In the genomic region with DNA sequence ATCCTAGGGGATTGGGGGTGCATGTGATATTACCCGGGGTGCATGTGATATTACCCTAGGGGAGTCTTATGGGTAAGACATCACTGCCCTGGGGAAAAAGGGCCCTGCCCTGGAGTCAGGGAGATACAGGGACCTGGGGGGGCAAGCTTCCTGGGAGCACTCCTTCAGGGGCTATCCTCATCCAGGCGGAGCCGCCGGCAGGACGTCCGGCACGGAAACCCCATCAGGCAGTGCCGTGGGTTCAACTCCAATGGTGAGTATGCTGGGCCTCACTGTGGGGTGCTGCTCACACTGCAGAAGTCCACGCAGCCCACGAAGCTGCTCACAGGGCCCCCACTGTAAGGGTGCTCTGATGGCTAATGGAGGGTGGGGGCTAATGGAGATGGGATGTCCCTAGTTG, we compare ENCODE assay signal across 30 cellular contexts. TPM values are rescaled to one million over a fixed set of nuclear protein-coding genes. Genes with fewer than 3 reads are reported as not detected.
A peak's percentile ranks its signal among the peaks of the same experiment; 100 is the strongest.
DNase-seq lines count a peak whose midpoint lies in the region; ATAC-seq, FAIRE-seq and TF ChIP-seq lines count a peak whose summit lies in the region.
"Had no signal": no experiment of that assay in that cellular context is flagged by ENCODE, and none has a peak within 500 bp of the region (broad histone marks: within the 10 kb centered on the region; RNA-seq: fewer than 3 reads in every experiment).

No MANE protein-coding gene starts in this region.

- no peak for FAIRE-seq in HepG2 (lab: Jason Lieb, UNC)
- FAIRE-seq: A204.1, GM12878, GM12892, GM18507 had no signal

- H3K27me3 ChIP-seq in HepG2 (ENCODE audit: control insufficient read depth in 1 of 2, insufficient read depth in 2 of 2, low read length in 2 of 2) (no peaks in the 10 kb centered on the region), right lobe of liver (no peaks in the 10 kb centered on the region)
- H3K27me3 ChIP-seq: BE2C, BLaER1 had no signal

- peak overlapping the region; percentile 80 for H3K27ac Mint-ChIP-seq in nephron progenitor cell
- H3K27ac Mint-ChIP-seq: CD14-positive monocyte; CD4-positive, alpha-beta memory T cell; CD4-positive, CD25-positive, alpha-beta regulatory T cell; CD8-positive, alpha-beta memory T cell had no signal

- no peak overlapping the region for H3K4me2 ChIP-seq in HepG2 (ENCODE audit: low read depth, low read length)
- H3K4me2 ChIP-seq: BLaER1 had no signal

- no peak for TF ChIP-seq CTCF in HepG2 (CRISPR knock-in tag; IDR thresholded peaks at IDR 0.05)
- no peak for TF ChIP-seq CTCF in right lobe of liver (IDR thresholded peaks at IDR 0.05)
- TF ChIP-seq CTCF in nephron progenitor cell (IDR thresholded peaks at IDR 0.05), result no peak

- H3K27me3 Mint-ChIP-seq in nephron progenitor cell (ENCODE audit: low read depth, poor library complexity), result no peaks in the 10 kb centered on the region

- WGBS in HepG2 (ENCODE audit: low lambda C conversion rate), result 100% methylated on average over 3 of the region's 10 CpGs
- no CpG with 5 or more reads among the region's 10 CpGs for WGBS in right lobe of liver (ENCODE audit: insufficient coverage, low coverage, low lambda C conversion rate, missing lambda C conversion rate)

- H3K4me3 ChIP-seq in HepG2 (replicated peaks in 1 of 3; ENCODE audit: insufficient read depth in 1 of 3, low read depth in 2 of 3, low read length in 3 of 3) (no peak overlapping the region), right lobe of liver (no peak overlapping the region)
- H3K4me3 ChIP-seq: BLaER1, GM12878 had no signal

- peaks cover 0 to 9% of the 10 kb centered on the region in 2 experiments; a peak in 2 of 5 replicates for H3K36me3 ChIP-seq in HepG2 (replicated peaks in 1 of 2; ENCODE audit: control insufficient read depth in 1 of 2, insufficient read depth in 2 of 2, low read length in 2 of 2)
- no peaks in the 10 kb centered on the region for H3K36me3 ChIP-seq in right lobe of liver
- H3K36me3 ChIP-seq: BE2C had no signal

- peaks cover 11% of the 10 kb centered on the region; the same call in 1 of the 2 replicates for H3K4me1 ChIP-seq in HepG2 (ENCODE audit: insufficient read depth, low read length)
- peaks cover 0 to 12% (median 3%) of the 10 kb centered on the region in 4 donors for H3K4me1 ChIP-seq in right lobe of liver
- H3K4me1 ChIP-seq: BE2C had no signal

- POLR2A ChIA-PET in HepG2 (lab: Yijun Ruan, JAX), result interaction anchor here (1.2 kb wide), 1 partner anchor 14 kb away, joined by 4 read pairs; no protein-coding TSS in a partner anchor

- H3K9me3 Mint-ChIP-seq in nephron progenitor cell, result no peaks in the 10 kb centered on the region
- H3K9me3 Mint-ChIP-seq: CD4-positive, alpha-beta memory T cell; CD8-positive, alpha-beta memory T cell had no signal

- no peak for TF ChIP-seq POLR2A in HepG2 (IDR thresholded peaks at IDR 0.05; ENCODE audit: insufficient read depth in 1 of 2, low read depth in 2 of 2, low read length in 2 of 2)
- no peak for TF ChIP-seq POLR2A in right lobe of liver (IDR thresholded peaks at IDR 0.05)

- H3K27ac ChIP-seq in HepG2 (ENCODE audit: extremely low read length, insufficient read depth, low read length), result no peak overlapping the region
- no peak overlapping the region for H3K27ac ChIP-seq in right lobe of liver
- H3K27ac ChIP-seq: BLaER1 had no signal

- no peaks in the 10 kb centered on the region for H4K20me1 ChIP-seq in HepG2 (ENCODE audit: insufficient read depth, low read length)

- no peak overlapping the region for H3K9ac ChIP-seq in HepG2 (ENCODE audit: insufficient read depth, low read depth, low read length)
- H3K9ac ChIP-seq: BLaER1 had no signal

- no peaks in the 10 kb centered on the region for H3K79me2 ChIP-seq in HepG2 (ENCODE audit: insufficient read depth, low read length)

- H3K4me3 Mint-ChIP-seq in nephron progenitor cell, result no peak overlapping the region
- H3K4me3 Mint-ChIP-seq: CD14-positive monocyte; CD4-positive, alpha-beta memory T cell; CD4-positive, CD25-positive, alpha-beta regulatory T cell; CD8-positive, alpha-beta memory T cell had no signal

- no peak for ATAC-seq in HepG2
- no peak for ATAC-seq in right lobe of liver
- ATAC-seq in HG03025 (IDR thresholded peaks at IDR 0.05; ENCODE audit: low FRiP score, unreplicated experiment), result no peak
- ATAC-seq: GM12878 had no signal

- H2AFZ ChIP-seq in HepG2 (ENCODE audit: low read length), result no peak overlapping the region

- TSS peak; percentile 11 for BruUV-seq in HepG2 (replicated peaks; lab: Mats Ljungman, UMichigan)

- H3K4me1 Mint-ChIP-seq in nephron progenitor cell, result peaks cover 34% of the 10 kb centered on the region
- H3K4me1 Mint-ChIP-seq: CD4-positive, alpha-beta memory T cell; CD4-positive, CD25-positive, alpha-beta regulatory T cell; CD8-positive, alpha-beta memory T cell had no signal

- H3K9me3 ChIP-seq in HepG2 (ENCODE audit: low read length) (no peaks in the 10 kb centered on the region), right lobe of liver (no peaks in the 10 kb centered on the region)
- H3K9me3 ChIP-seq: BE2C, BLaER1 had no signal

- peaks cover 23% of the 10 kb centered on the region for H3K36me3 Mint-ChIP-seq in nephron progenitor cell (ENCODE audit: low read depth)
- H3K36me3 Mint-ChIP-seq: CD14-positive monocyte; CD4-positive, alpha-beta memory T cell; CD4-positive, CD25-positive, alpha-beta regulatory T cell; CD8-positive, alpha-beta memory T cell had no signal

- in situ Hi-C loops in HepG2 (cut with HindIII; ENCODE audit: extremely low pct_ligation_motif_present, low pct_unique_long_range_greater_than_20kb), result loop anchor here (5.0 kb wide), 1 partner anchor 64 kb away; no protein-coding TSS in a partner anchor

- intact Hi-C loops in HepG2 (cut with micrococcal nuclease; ENCODE audit: unreplicated experiment) (no loop called here), right lobe of liver (cut with DNase I) (no loop called here)

- TF ChIP-seq EP300 in HepG2 (IDR thresholded peaks at IDR 0.05; ENCODE audit: low read depth in 2 of 2, low read length in 2 of 2) (no peak), HepG2 (CRISPR knock-in tag; IDR thresholded peaks at IDR 0.05; ENCODE audit: borderline replicate concordance) (no peak)

- CTCF ChIA-PET in HepG2 (lab: Yijun Ruan, JAX; ENCODE audit: low intra/inter-chr PET ratio, low total read pairs), result no interaction called here

- DNase-seq in HepG2 (ENCODE audit: low spot score) (no peak), right lobe of liver (no peak), nephron progenitor cell (no peak), NCI-H2196 treated with DMSO at 0.1 percent for 48 hours (lab: John Stamatoyannopoulos, UW; ENCODE audit: unreplicated experiment) (no peak)
- DNase-seq: 8988T; ACHN; BE2C; C1 segment of cervical spinal cord; CD4-positive, CD25-positive, alpha-beta regulatory T cell; CD8-positive, alpha-beta memory T cell; COR-L47; DMS 273 treated with DMSO at 0.1 percent for 48 hours; DMS153; DMS53; DMS79; DND-41; EL; GDM1 had no signal

- TF ChIP-seq RAD21 in HepG2 (CRISPR knock-in tag; IDR thresholded peaks at IDR 0.05), result no peak

RNA-seq across cellular contexts. Expression of gene GNAT1, which starts 5.3 kb away (rescaled TPM):
- total RNA-seq in HepG2 (2016; rRNA removed; fragmentation: Illumina TruSeq; extraction: Trizol) (0.15 TPM in 1 of 2 replicates, not detected in the other), right lobe of liver (under 1 TPM in 1 of 6 experiments, not detected in 5; 0.07 TPM)
- 1.8 and 2.0 TPM in 2 replicates for total RNA-seq in HepG2 (2016; cell fraction: cytosol; rRNA removed; fragmentation: Illumina TruSeq; extraction: Trizol; ENCODE audit: low read depth)
- total RNA-seq in HepG2 (2016; cell fraction: insoluble cytoplasmic fraction; rRNA removed; fragmentation: Illumina TruSeq; extraction: Trizol), result 0.09 and 0.28 TPM in 2 replicates
- 0.87 and 1.1 TPM in 2 replicates for total RNA-seq in HepG2 (2016; cell fraction: membrane; rRNA removed; fragmentation: Illumina TruSeq; extraction: Trizol)
- 0.25 and 0.44 TPM in 2 replicates for total RNA-seq in HepG2 (2016; cell fraction: nucleus; rRNA removed; fragmentation: Illumina TruSeq; extraction: Trizol)
- 0.03 TPM in 1 of 2 replicates, not detected in the other for polyA plus RNA-seq in HepG2 (2011; rRNA removed)
- polyA plus RNA-seq in HepG2 (2011; cell fraction: cytosol; rRNA removed), result not detected in 2 replicates
- 0.14 and 0.33 TPM in 2 replicates for polyA plus RNA-seq in HepG2 (2011; cell fraction: nucleus; rRNA removed)
- 0.08 TPM in 1 of 2 replicates, not detected in the other for polyA plus RNA-seq in HepG2 (2012)
- polyA plus RNA-seq in HepG2 (2016; cell fraction: cytosol; fragmentation: Illumina TruSeq; extraction: Trizol; ENCODE audit: low read depth), result not detected in 2 replicates
- not detected in 2 replicates for polyA plus RNA-seq in HepG2 (2016; cell fraction: insoluble cytoplasmic fraction; fragmentation: Illumina TruSeq; extraction: Trizol; ENCODE audit: low read depth)
- not detected in 2 replicates for polyA plus RNA-seq in HepG2 (2016; cell fraction: membrane; fragmentation: Illumina TruSeq; extraction: Trizol; ENCODE audit: low read depth)
- 0.31 TPM in 1 of 2 replicates, not detected in the other for polyA plus RNA-seq in HepG2 (2016; cell fraction: nucleus; fragmentation: Illumina TruSeq; extraction: Trizol; ENCODE audit: insufficient read depth, low read depth)
- 0.47 and 2.3 TPM in 2 replicates for polyA minus RNA-seq in HepG2 (2011; rRNA and poly(A)+ RNA removed; ENCODE audit: low replicate concordance)
- polyA minus RNA-seq in HepG2 (2011; cell fraction: cytosol; rRNA and poly(A)+ RNA removed), result 0.26 TPM in 1 of 2 replicates, not detected in the other
- 1.2 and 1.5 TPM in 2 replicates for polyA minus RNA-seq in HepG2 (2011; cell fraction: nucleus; rRNA and poly(A)+ RNA removed)
- total RNA-seq: A673; CD4-positive, alpha-beta memory T cell; CD4-positive, CD25-positive, alpha-beta regulatory T cell; CD8-positive, alpha-beta memory T cell; Daoy; G401; GM12878 had no signal
- polyA plus RNA-seq: AG04450; CD14-positive monocyte; CD4-positive, alpha-beta memory T cell; CD4-positive, CD25-positive, alpha-beta regulatory T cell; CD8-positive, alpha-beta memory T cell; GM12878 had no signal

RNA-seq across cellular contexts. Expression of gene SLC38A3, which starts 19.0 kb away (rescaled TPM):
- total RNA-seq in HepG2 (2016; rRNA removed; fragmentation: Illumina TruSeq; extraction: Trizol) (14.3 and 29.8 TPM in 2 replicates), right lobe of liver (100 to 1,000 TPM in 4 of 6 experiments, 10 to 100 TPM in 2; 77.7 to 311 (median 190) TPM)
- 9.4 and 12.0 TPM in 2 replicates for total RNA-seq in HepG2 (2016; cell fraction: cytosol; rRNA removed; fragmentation: Illumina TruSeq; extraction: Trizol; ENCODE audit: low read depth)
- total RNA-seq in HepG2 (2016; cell fraction: insoluble cytoplasmic fraction; rRNA removed; fragmentation: Illumina TruSeq; extraction: Trizol), result 14.3 and 31.3 TPM in 2 replicates
- 13.7 and 15.1 TPM in 2 replicates for total RNA-seq in HepG2 (2016; cell fraction: membrane; rRNA removed; fragmentation: Illumina TruSeq; extraction: Trizol)
- 51.2 and 60.9 TPM in 2 replicates for total RNA-seq in HepG2 (2016; cell fraction: nucleus; rRNA removed; fragmentation: Illumina TruSeq; extraction: Trizol)
- 164 and 247 TPM in 2 replicates for polyA plus RNA-seq in HepG2 (2011; rRNA removed)
- polyA plus RNA-seq in HepG2 (2011; cell fraction: cytosol; rRNA removed), result 69.6 and 77.8 TPM in 2 replicates
- polyA plus RNA-seq in HepG2 (2011; cell fraction: nucleus; rRNA removed), result 645 and 755 TPM in 2 replicates
- polyA plus RNA-seq in HepG2 (2012), result 101 and 126 TPM in 2 replicates
- 7.3 and 7.5 TPM in 2 replicates for polyA plus RNA-seq in HepG2 (2016; cell fraction: cytosol; fragmentation: Illumina TruSeq; extraction: Trizol; ENCODE audit: low read depth)
- polyA plus RNA-seq in HepG2 (2016; cell fraction: insoluble cytoplasmic fraction; fragmentation: Illumina TruSeq; extraction: Trizol; ENCODE audit: low read depth), result 17.2 and 22.9 TPM in 2 replicates
- polyA plus RNA-seq in HepG2 (2016; cell fraction: membrane; fragmentation: Illumina TruSeq; extraction: Trizol; ENCODE audit: low read depth), result 12.8 and 13.7 TPM in 2 replicates
- 146 and 148 TPM in 2 replicates for polyA plus RNA-seq in HepG2 (2016; cell fraction: nucleus; fragmentation: Illumina TruSeq; extraction: Trizol; ENCODE audit: insufficient read depth, low read depth)
- 0.14 and 257 TPM in 2 replicates for polyA minus RNA-seq in HepG2 (2011; rRNA and poly(A)+ RNA removed; ENCODE audit: low replicate concordance)
- 61.1 and 83.0 TPM in 2 replicates for polyA minus RNA-seq in HepG2 (2011; cell fraction: cytosol; rRNA and poly(A)+ RNA removed)
- 113 and 140 TPM in 2 replicates for polyA minus RNA-seq in HepG2 (2011; cell fraction: nucleus; rRNA and poly(A)+ RNA removed)
- total RNA-seq: A673; CD4-positive, alpha-beta memory T cell; CD4-positive, CD25-positive, alpha-beta regulatory T cell; CD8-positive, alpha-beta memory T cell; Daoy; GM12878 had no signal
- polyA plus RNA-seq: CD14-positive monocyte; CD4-positive, alpha-beta memory T cell; CD4-positive, CD25-positive, alpha-beta regulatory T cell; CD8-positive, alpha-beta memory T cell had no signal

RNA-seq across cellular contexts. Expression of gene SEMA3F, which starts 31.0 kb away (rescaled TPM):
- 3.6 and 7.6 TPM in 2 replicates for total RNA-seq in HepG2 (2016; rRNA removed; fragmentation: Illumina TruSeq; extraction: Trizol)
- 1.5 and 1.7 TPM in 2 replicates for total RNA-seq in HepG2 (2016; cell fraction: cytosol; rRNA removed; fragmentation: Illumina TruSeq; extraction: Trizol; ENCODE audit: low read depth)
- 3.6 and 8.8 TPM in 2 replicates for total RNA-seq in HepG2 (2016; cell fraction: insoluble cytoplasmic fraction; rRNA removed; fragmentation: Illumina TruSeq; extraction: Trizol)
- total RNA-seq in HepG2 (2016; cell fraction: membrane; rRNA removed; fragmentation: Illumina TruSeq; extraction: Trizol), result 4.9 and 5.4 TPM in 2 replicates
- 8.8 and 9.1 TPM in 2 replicates for total RNA-seq in HepG2 (2016; cell fraction: nucleus; rRNA removed; fragmentation: Illumina TruSeq; extraction: Trizol)
- polyA plus RNA-seq in HepG2 (2011; rRNA removed), result 14.8 and 17.2 TPM in 2 replicates
- 13.5 and 13.7 TPM in 2 replicates for polyA plus RNA-seq in HepG2 (2011; cell fraction: cytosol; rRNA removed)
- 22.1 and 33.2 TPM in 2 replicates for polyA plus RNA-seq in HepG2 (2011; cell fraction: nucleus; rRNA removed)
- polyA plus RNA-seq in HepG2 (2012), result 9.5 and 12.9 TPM in 2 replicates
- polyA plus RNA-seq in HepG2 (2016; cell fraction: cytosol; fragmentation: Illumina TruSeq; extraction: Trizol; ENCODE audit: low read depth), result 2.0 and 2.5 TPM in 2 replicates
- 6.6 and 7.1 TPM in 2 replicates for polyA plus RNA-seq in HepG2 (2016; cell fraction: insoluble cytoplasmic fraction; fragmentation: Illumina TruSeq; extraction: Trizol; ENCODE audit: low read depth)
- 5.8 and 6.2 TPM in 2 replicates for polyA plus RNA-seq in HepG2 (2016; cell fraction: membrane; fragmentation: Illumina TruSeq; extraction: Trizol; ENCODE audit: low read depth)
- polyA plus RNA-seq in HepG2 (2016; cell fraction: nucleus; fragmentation: Illumina TruSeq; extraction: Trizol; ENCODE audit: insufficient read depth, low read depth), result 22.2 and 24.9 TPM in 2 replicates
- 63.3 and 65.7 TPM in 2 replicates for polyA minus RNA-seq in HepG2 (2011; rRNA and poly(A)+ RNA removed; ENCODE audit: low replicate concordance)
- polyA minus RNA-seq in HepG2 (2011; cell fraction: cytosol; rRNA and poly(A)+ RNA removed), result 14.4 and 15.7 TPM in 2 replicates
- polyA minus RNA-seq in HepG2 (2011; cell fraction: nucleus; rRNA and poly(A)+ RNA removed), result 7.2 and 9.3 TPM in 2 replicates
- total RNA-seq in right lobe of liver, result 1 to 10 TPM; 1.2 to 5.9 (median 4.2) TPM
- total RNA-seq: CD4-positive, alpha-beta memory T cell; CD8-positive, alpha-beta memory T cell had no signal
- polyA plus RNA-seq: CD14-positive monocyte; CD4-positive, alpha-beta memory T cell; CD4-positive, CD25-positive, alpha-beta regulatory T cell; CD8-positive, alpha-beta memory T cell had no signal

RNA-seq across cellular contexts. Expression of gene GNAI2, which starts 49.9 kb away (rescaled TPM):
- total RNA-seq in HepG2 (2016; rRNA removed; fragmentation: Illumina TruSeq; extraction: Trizol), result 34.5 and 51.1 TPM in 2 replicates
- total RNA-seq in HepG2 (2016; cell fraction: cytosol; rRNA removed; fragmentation: Illumina TruSeq; extraction: Trizol; ENCODE audit: low read depth), result 26.6 and 32.1 TPM in 2 replicates
- total RNA-seq in HepG2 (2016; cell fraction: insoluble cytoplasmic fraction; rRNA removed; fragmentation: Illumina TruSeq; extraction: Trizol), result 33.4 and 51.3 TPM in 2 replicates
- 43.7 and 48.0 TPM in 2 replicates for total RNA-seq in HepG2 (2016; cell fraction: membrane; rRNA removed; fragmentation: Illumina TruSeq; extraction: Trizol)
- total RNA-seq in HepG2 (2016; cell fraction: nucleus; rRNA removed; fragmentation: Illumina TruSeq; extraction: Trizol), result 26.6 and 32.5 TPM in 2 replicates
- polyA plus RNA-seq in HepG2 (2011; rRNA removed), result 66.1 and 66.2 TPM in 2 replicates
- 64.5 and 77.2 TPM in 2 replicates for polyA plus RNA-seq in HepG2 (2011; cell fraction: cytosol; rRNA removed)
- polyA plus RNA-seq in HepG2 (2011; cell fraction: nucleus; rRNA removed), result 39.4 and 42.6 TPM in 2 replicates
- polyA plus RNA-seq in HepG2 (2012), result 25.4 and 25.9 TPM in 2 replicates
- 37.3 and 42.8 TPM in 2 replicates for polyA plus RNA-seq in HepG2 (2016; cell fraction: cytosol; fragmentation: Illumina TruSeq; extraction: Trizol; ENCODE audit: low read depth)
- polyA plus RNA-seq in HepG2 (2016; cell fraction: insoluble cytoplasmic fraction; fragmentation: Illumina TruSeq; extraction: Trizol; ENCODE audit: low read depth), result 57.1 and 66.6 TPM in 2 replicates
- polyA plus RNA-seq in HepG2 (2016; cell fraction: membrane; fragmentation: Illumina TruSeq; extraction: Trizol; ENCODE audit: low read depth), result 69.3 and 71.1 TPM in 2 replicates
- 73.5 and 75.3 TPM in 2 replicates for polyA plus RNA-seq in HepG2 (2016; cell fraction: nucleus; fragmentation: Illumina TruSeq; extraction: Trizol; ENCODE audit: insufficient read depth, low read depth)
- 111 and 236 TPM in 2 replicates for polyA minus RNA-seq in HepG2 (2011; rRNA and poly(A)+ RNA removed; ENCODE audit: low replicate concordance)
- polyA minus RNA-seq in HepG2 (2011; cell fraction: cytosol; rRNA and poly(A)+ RNA removed), result 26.0 and 26.4 TPM in 2 replicates
- polyA minus RNA-seq in HepG2 (2011; cell fraction: nucleus; rRNA and poly(A)+ RNA removed), result 16.4 and 20.0 TPM in 2 replicates
- total RNA-seq in right lobe of liver, result 100 to 1,000 TPM in 2 of 6 experiments, 10 to 100 TPM in 4; 73.3 to 125 (median 98.7) TPM
